In the genomic region with DNA sequence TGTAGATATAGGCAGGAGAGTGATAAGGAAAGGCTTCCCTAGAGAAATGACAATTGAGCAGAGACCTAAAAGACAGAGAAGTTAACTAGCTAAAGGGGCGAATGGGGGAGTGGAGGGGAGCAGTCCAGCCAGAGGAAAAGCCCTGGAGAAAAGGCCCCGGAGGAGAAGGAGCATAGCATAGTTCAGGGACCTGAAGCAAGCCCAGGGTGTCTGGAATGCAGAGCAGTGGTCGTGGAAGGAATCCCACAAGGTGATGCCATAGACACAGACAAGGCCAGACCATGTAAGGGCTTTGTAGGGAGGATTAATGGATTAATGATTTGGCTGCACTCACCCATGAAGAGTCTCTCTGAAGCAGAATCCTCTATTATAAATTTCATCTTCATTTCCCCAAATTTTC, we compare ENCODE assay signal across 25 cellular contexts. TPM values are rescaled to one million over a fixed set of nuclear protein-coding genes. Genes with fewer than 3 reads are reported as not detected.
"Had no signal": no experiment of that assay in that cellular context is flagged by ENCODE, and none has a peak within 500 bp of the region (broad histone marks: within the 10 kb centered on the region; RNA-seq: fewer than 3 reads in every experiment).

No MANE protein-coding gene starts in this region.

- H3K4me3 ChIP-seq: colonic mucosa, hepatocyte, left ventricle myocardium inferior, lower lobe of right lung, psoas muscle, skin epidermis, thoracic aorta, transverse colon had no signal

- H3K4me2 ChIP-seq: hepatocyte had no signal

- H3K9me3 Mint-ChIP-seq: endodermal cell; memory B cell; nephron; stimulated activated naive CD8-positive, alpha-beta T cell treated with anti-CD3 and anti-CD28 coated beads, Interleukin-15, amount 100 ng/mL, for 72 hours had no signal

- H3K9me3 ChIP-seq: colonic mucosa, left ventricle myocardium inferior, lower lobe of right lung, psoas muscle, thoracic aorta, transverse colon had no signal

- H2AFZ ChIP-seq: hepatocyte had no signal

- H3K27ac Mint-ChIP-seq: endodermal cell; memory B cell; nephron; stimulated activated naive B cell treated with anti-CD40 and anti-IgM and Interleukin-4, amounts not matched to agents 10 μg/mL and 1 μg/mL and 100 μg/mL, for 72 hours; stimulated activated naive CD8-positive, alpha-beta T cell treated with anti-CD3 and anti-CD28 coated beads, Interleukin-15, amount 100 ng/mL, for 72 hours had no signal

- H3K27me3 Mint-ChIP-seq: memory B cell; stimulated activated naive CD8-positive, alpha-beta T cell treated with anti-CD3 and anti-CD28 coated beads, Interleukin-15, amount 100 ng/mL, for 72 hours had no signal

- H3K4me1 Mint-ChIP-seq: stimulated activated naive CD8-positive, alpha-beta T cell treated with anti-CD3 and anti-CD28 coated beads, Interleukin-15, amount 100 ng/mL, for 72 hours had no signal

- H3K36me3 ChIP-seq: colonic mucosa, left ventricle myocardium inferior, lower lobe of right lung, thoracic aorta, transverse colon had no signal

- DNase-seq: colonic mucosa; effector CD4-positive, alpha-beta T cell; endodermal cell; erythroblast; foreskin keratinocyte; head of caudate nucleus; left cardiac atrium; left ventricle myocardium inferior; lower lobe of right lung; midbrain; psoas muscle; stimulated activated CD4-positive, alpha-beta T cell treated with anti-CD3 and anti-CD28 coated beads, Interleukin-2, amount 100 ng/mL, for 24 hours; stimulated activated CD4-positive, alpha-beta T cell treated with anti-CD3 and anti-CD28 coated beads, Interleukin-4, amount 100 ng/mL, for 4 hours; stimulated activated naive B cell treated with anti-CD40 and anti-IgM and Interleukin-4, amounts not matched to agents 10 μg/mL and 1 μg/mL and 100 μg/mL, for 72 hours; stimulated activated naive CD8-positive, alpha-beta T cell treated with anti-CD3 and anti-CD28 coated beads, Interleukin-15, amount 100 ng/mL, for 72 hours; transverse colon had no signal

- H3K79me2 ChIP-seq: hepatocyte had no signal

- FAIRE-seq: endothelial cell of umbilical vein, keratinocyte had no signal

- H3K4me1 ChIP-seq: colonic mucosa, foreskin keratinocyte, left ventricle myocardium inferior, lower lobe of right lung, psoas muscle, transverse colon had no signal

- H3K27me3 ChIP-seq: colonic mucosa, foreskin keratinocyte, hepatocyte, transverse colon had no signal

- H3K4me3 Mint-ChIP-seq: endodermal cell; memory B cell; nephron; stimulated activated naive B cell treated with anti-CD40 and anti-IgM and Interleukin-4, amounts not matched to agents 10 μg/mL and 1 μg/mL and 100 μg/mL, for 72 hours; stimulated activated naive CD8-positive, alpha-beta T cell treated with anti-CD3 and anti-CD28 coated beads, Interleukin-15, amount 100 ng/mL, for 72 hours had no signal

- ATAC-seq: foreskin keratinocyte; left cardiac atrium; lower lobe of right lung; psoas muscle; sciatic nerve; stimulated activated naive B cell treated with anti-CD40 and anti-IgM and Interleukin-4, amounts not matched to agents 10 μg/mL and 1 μg/mL and 100 μg/mL, for 72 hours; stimulated activated naive CD8-positive, alpha-beta T cell treated with anti-CD3 and anti-CD28 coated beads, Interleukin-15, amount 100 ng/mL, for 72 hours had no signal

- H3K27ac ChIP-seq: colonic mucosa, foreskin keratinocyte, hepatocyte, left ventricle myocardium inferior, lower lobe of right lung, psoas muscle, skin epidermis, thoracic aorta, transverse colon had no signal

RNA-seq across cellular contexts. Expression of a gene that starts 45.8 kb away (rescaled TPM):
- total RNA-seq: dermis microvascular lymphatic vessel endothelial cell, endothelial cell of umbilical vein had no signal
